9 cellular contexts compared by ENCODE assay signal in the genomic region with DNA sequence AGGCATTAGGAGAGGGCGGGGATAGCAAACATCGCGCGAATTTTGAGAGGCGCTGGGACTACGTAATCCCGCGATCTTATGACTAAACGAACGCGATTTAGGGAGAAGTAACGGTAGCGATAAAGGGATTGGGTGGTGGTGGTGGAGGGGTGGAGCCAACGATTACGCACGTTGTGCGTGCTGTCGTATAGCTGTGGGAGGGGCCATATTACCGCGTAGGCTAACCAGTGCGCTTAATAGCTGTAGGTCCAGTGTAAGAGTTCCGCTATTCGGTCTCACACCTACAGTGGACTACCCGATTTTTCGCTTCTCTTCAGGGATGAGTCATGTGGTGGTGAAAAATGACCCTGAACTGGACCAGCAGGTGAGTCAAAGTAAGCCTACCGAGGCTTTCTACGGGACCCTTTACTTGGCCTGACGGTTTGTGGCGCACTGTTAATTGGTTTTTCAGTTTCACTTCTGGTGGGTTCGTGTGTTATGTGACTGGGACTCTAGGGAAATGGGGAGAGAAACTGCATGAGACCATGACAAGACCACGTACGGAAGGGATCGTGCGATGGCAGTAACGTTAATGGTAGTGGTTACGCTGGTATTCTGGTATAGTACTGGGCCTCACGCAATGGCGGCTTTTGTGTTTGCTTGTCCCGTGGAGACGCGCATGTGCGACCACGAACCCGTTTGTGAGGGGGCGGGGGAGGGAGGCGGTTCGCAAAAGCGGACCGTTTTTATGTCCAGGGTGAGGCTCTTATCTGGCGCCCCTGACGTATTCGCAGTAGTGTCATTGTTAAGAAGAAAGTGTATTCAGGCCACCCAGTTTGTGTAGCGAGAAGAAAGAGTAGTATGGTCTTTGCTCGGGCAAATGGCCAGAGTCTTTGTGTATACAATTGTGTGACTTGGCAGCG. TPM values are rescaled to one million over a fixed set of nuclear protein-coding genes. Genes with fewer than 3 reads are reported as not detected.
DNase-seq lines count a peak whose midpoint lies in the region; ATAC-seq and TF ChIP-seq lines count a peak whose summit lies in the region.
"Had no signal": no experiment of that assay in that cellular context is flagged by ENCODE, and none has a peak within 500 bp of the region (broad histone marks: within the 10 kb centered on the region; RNA-seq: fewer than 3 reads in every experiment).

A gene (plus strand): TSS at position 251 of the 902 bp plus-strand sequence. CDS start 69 bp downstream, at position 320.

- H3K36me3 ChIP-seq in stomach: no peaks in the 10 kb centered on the region
- H3K36me3 ChIP-seq: BLaER1 treated with 17β-estradiol and CSF1 and Interleukin-3, amounts not matched to agents 10 nM and 100 nM had no signal

- H3K27me3 ChIP-seq in stomach: no peaks in the 10 kb centered on the region
- H3K27me3 ChIP-seq: BLaER1 treated with 17β-estradiol and CSF1 and Interleukin-3, amounts not matched to agents 10 nM and 100 nM had no signal

- DNase-seq in activated T-cell treated with anti-CD3 and anti-CD28 coated beads for 1 hour (ENCODE audit: low read depth) (peak; percentile 62), NCI-H460 (ENCODE audit: extremely low read depth, low read depth) (peak; percentile 95), lower leg skin (ENCODE audit: low spot score in 2 of 2) (peak in 1 of 2 donors; percentile 87), stomach (no peak), NOMO-1 treated with DMSO at 0.1 percent for 48 hours (lab: John Stamatoyannopoulos, UW; ENCODE audit: unreplicated experiment) (no peak), NCI-H748 treated with DMSO at 0.1 percent for 48 hours (lab: John Stamatoyannopoulos, UW) (no peak)
- DNase-seq in activated T-cell treated with anti-CD3 and anti-CD28 coated beads, Interleukin-2, amount 50 U/mL, for 1 hour: no peak
- DNase-seq in activated naive CD8-positive, alpha-beta T cell treated with anti-CD3 and anti-CD28 coated beads, Interleukin-2, amount 10 ng/mL, durations not matched to agents 7 days and 5 days: peak; percentile 73

- peak; percentile 86 for ATAC-seq in activated naive CD8-positive, alpha-beta T cell treated with anti-CD3 and anti-CD28 coated beads, Interleukin-2, amount 10 ng/mL, durations not matched to agents 7 days and 5 days (ENCODE audit: low read depth)

- no peaks in the 10 kb centered on the region for H3K9me3 ChIP-seq in stomach
- H3K9me3 ChIP-seq: BLaER1 treated with 17β-estradiol and CSF1 and Interleukin-3, amounts not matched to agents 10 nM and 100 nM had no signal

- peak within 1 kb of the TSS in 2 of 5 donors; percentile 96 for H3K27ac ChIP-seq in stomach
- H3K27ac ChIP-seq: BLaER1 treated with 17β-estradiol and CSF1 and Interleukin-3, amounts not matched to agents 10 nM and 100 nM had no signal

- H3K4me1 ChIP-seq in stomach: peaks cover 0 to 22% (median 0%) of the 10 kb centered on the region in 4 donors
- H3K4me1 ChIP-seq: BLaER1 treated with 17β-estradiol and CSF1 and Interleukin-3, amounts not matched to agents 10 nM and 100 nM had no signal

- peak within 1 kb of the TSS; percentile 100 for H3K27ac Mint-ChIP-seq in activated naive CD8-positive, alpha-beta T cell treated with anti-CD3 and anti-CD28 coated beads, Interleukin-2, amount 10 ng/mL, durations not matched to agents 7 days and 5 days

- H3K4me3 ChIP-seq in lower leg skin (ENCODE audit: low read depth, poor library complexity, severe bottlenecking): peak within 1 kb of the TSS; percentile 45
- peak within 1 kb of the TSS in 2 of 4 donors; percentile 57 to 66 for H3K4me3 ChIP-seq in stomach
- H3K4me3 ChIP-seq: BLaER1 treated with 17β-estradiol and CSF1 and Interleukin-3, amounts not matched to agents 10 nM and 100 nM had no signal

- POLR2A ChIA-PET in activated naive CD8-positive, alpha-beta T cell treated with anti-CD3 and anti-CD28 coated beads, Interleukin-2, amount 10 ng/mL, durations not matched to agents 7 days and 5 days (lab: Charles Lee): interaction anchor here (1.0 to 1.3 kb wide), 3 partner anchors 243 to 799 kb away, joined by 3 to 6 read pairs (median 4); a partner anchor contains a TSS

- H3K36me3 Mint-ChIP-seq in activated naive CD8-positive, alpha-beta T cell treated with anti-CD3 and anti-CD28 coated beads, Interleukin-2, amount 10 ng/mL, durations not matched to agents 7 days and 5 days: peaks cover 7% of the 10 kb centered on the region

- peaks cover 13% of the 10 kb centered on the region for H3K4me1 Mint-ChIP-seq in activated naive CD8-positive, alpha-beta T cell treated with anti-CD3 and anti-CD28 coated beads, Interleukin-2, amount 10 ng/mL, durations not matched to agents 7 days and 5 days

- WGBS in lower leg skin, 2 donors: 0% methylated on average over 51 of the region's 55 CpGs; no CpG with 5 or more reads in 1 of the 2 donors
- 1 to 2% (median 1%) methylated on average over 37 to 55 of the region's 55 CpGs; no CpG with 5 or more reads in 2 of the 5 donors for WGBS in stomach, 5 donors

- H3K4me3 Mint-ChIP-seq in activated naive CD8-positive, alpha-beta T cell treated with anti-CD3 and anti-CD28 coated beads, Interleukin-2, amount 10 ng/mL, durations not matched to agents 7 days and 5 days: peak within 1 kb of the TSS; percentile 99

- H3K27me3 Mint-ChIP-seq in activated naive CD8-positive, alpha-beta T cell treated with anti-CD3 and anti-CD28 coated beads, Interleukin-2, amount 10 ng/mL, durations not matched to agents 7 days and 5 days: no peaks in the 10 kb centered on the region

- TF ChIP-seq CTCF in lower leg skin (IDR thresholded peaks at IDR 0.05): no peak
- TF ChIP-seq CTCF in stomach (IDR thresholded peaks at IDR 0.05): no peak

- TF ChIP-seq EP300 in stomach (IDR thresholded peaks at IDR 0.05): no peak

- intact Hi-C loops in lower leg skin (cut with DNase I; ENCODE audit: low total_unique reads) (no loop called here), stomach (cut with DNase I; ENCODE audit: low total_unique reads) (no loop called here)

- no peaks in the 10 kb centered on the region for H3K9me3 Mint-ChIP-seq in activated naive CD8-positive, alpha-beta T cell treated with anti-CD3 and anti-CD28 coated beads, Interleukin-2, amount 10 ng/mL, durations not matched to agents 7 days and 5 days

- TF ChIP-seq POLR2A in lower leg skin (IDR thresholded peaks at IDR 0.05): no peak
- peak in 1 of 4 donors; percentile 54 for TF ChIP-seq POLR2A in stomach (IDR thresholded peaks at IDR 0.05)

RNA-seq across cellular contexts. Expression of the gene that starts here (rescaled TPM):
- total RNA-seq in NCI-H460 (2014; rRNA removed; shearing (Covaris generic)): 96.9 and 123 TPM in 2 replicates
- 257 and 407 TPM in 2 replicates for polyA plus RNA-seq in NCI-H460 (2014; cell fraction: nucleus; rRNA removed)
- total RNA-seq in activated naive CD8-positive, alpha-beta T cell treated with anti-CD3 and anti-CD28 coated beads, Interleukin-2, amount 10 ng/mL, durations not matched to agents 7 days and 5 days: 100 to 1,000 TPM; 104 to 111 TPM
- 10 to 100 TPM in 2 of 4 donors, under 1 TPM in 2; 0.08 to 46.3 (median 16.3) TPM for total RNA-seq in lower leg skin
- 10 to 100 TPM in 3 of 5 donors, under 1 TPM in 1, not detected in 1; under 0.01 to 42.0 (median 27.4) TPM for total RNA-seq in stomach
- 10 to 100 TPM in 2 of 3 donors, under 1 TPM in 1; 0.31 to 20.2 (median 15.3) TPM for polyA plus RNA-seq in stomach

Comparison
In these comparisons a context has a peak if more than half of its experiments do, and no peak if none do; other contexts are left out.
1. DNase-seq: peak in activated T-cell treated with anti-CD3 and anti-CD28 coated beads for 1 hour (single experiment), NCI-H460 (single experiment) and activated naive CD8-positive, alpha-beta T cell treated with anti-CD3 and anti-CD28 coated beads, Interleukin-2, amount 10 ng/mL, durations not matched to agents 7 days and 5 days (single experiment); none in activated T-cell treated with anti-CD3 and anti-CD28 coated beads, Interleukin-2, amount 50 U/mL, for 1 hour (single experiment), stomach (single experiment), NOMO-1 treated with DMSO at 0.1 percent for 48 hours (single experiment) and NCI-H748 treated with DMSO at 0.1 percent for 48 hours (single experiment).